In the genomic region with DNA sequence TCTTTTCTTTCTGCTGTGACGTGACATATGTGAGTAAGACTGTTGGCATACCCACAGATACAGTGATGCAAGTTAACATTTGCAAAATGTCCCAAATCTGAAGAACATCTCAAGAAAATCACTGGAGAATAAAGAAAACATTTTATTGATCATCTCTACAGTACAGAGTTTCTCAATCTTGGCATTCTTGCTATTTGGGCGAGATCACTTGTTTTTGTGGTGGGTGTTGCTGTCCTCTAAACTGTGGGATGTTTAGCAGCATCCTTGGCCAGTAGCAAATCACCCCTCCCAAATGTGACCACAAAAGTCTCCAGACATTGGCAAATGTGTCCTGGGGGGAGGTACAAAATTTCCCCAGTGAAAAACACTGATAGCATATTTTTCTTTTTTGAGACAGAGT, we compare ENCODE assay signal across 32 cellular contexts. TPM values are rescaled to one million over a fixed set of nuclear protein-coding genes. Genes with fewer than 3 reads are reported as not detected.
"Had no signal": no experiment of that assay in that cellular context is flagged by ENCODE, and none has a peak within 500 bp of the region (broad histone marks: within the 10 kb centered on the region; RNA-seq: fewer than 3 reads in every experiment).

No MANE protein-coding gene starts in this region.

- H3K4me1 ChIP-seq: pancreas, psoas muscle, tibial nerve had no signal

- H3K9me3 ChIP-seq: neutrophil, pancreas had no signal

- H3K4me3 ChIP-seq: coronary artery, dorsolateral prefrontal cortex, hepatocyte, pancreas, psoas muscle, tibial nerve had no signal

- H3K27me3 ChIP-seq: hepatocyte, neutrophil, tibial nerve had no signal

- H3K27me3 Mint-ChIP-seq: naive B cell had no signal

- H3K36me3 ChIP-seq: neutrophil, pancreas, tibial nerve had no signal

- H3K4me2 ChIP-seq: hepatocyte had no signal

- H3K4me1 Mint-ChIP-seq: naive B cell, nephron progenitor cell had no signal

- DNase-seq: activated CD4-positive, alpha-beta T cell treated with anti-CD3 and anti-CD28 coated beads for 4 hours; activated CD4-positive, alpha-beta T cell treated with anti-CD3 and anti-CD28 coated beads, Interleukin-2, amount 50 U/mL, for 48 hours; activated CD8-positive, alpha-beta memory T cell treated with anti-CD3 and anti-CD28 coated beads for 24 hours; activated gamma-delta T cell; activated naive CD4-positive, alpha-beta T cell treated with anti-CD3 and anti-CD28 coated beads, Interleukin-2, amount 50 U/mL, for 16 hours; amygdala; cerebellar nuclear complex; dorsolateral prefrontal cortex; effector memory CD4-positive, alpha-beta T cell; islet precursor cell; naive B cell; nephron progenitor cell; pancreas; psoas muscle; stimulated activated CD4-positive, alpha-beta T cell treated with anti-CD3 and anti-CD28 coated beads, Interleukin-2, amount 100 ng/mL, for 48 hours; stimulated activated naive CD4-positive, alpha-beta T cell treated with Interleukin-2 at 50 U/mL for 16 hours; T-helper 2 cell had no signal

- H3K4me3 Mint-ChIP-seq: activated T-helper 1 cell treated with anti-CD3 and anti-CD28 coated beads, Interleukin-12 subunit alpha, Interleukin-12 subunit beta, Interleukin-2, Interleukin-4 antibody, amounts not matched to agents 30 ng/mL and 10 ng/mL and 1 ng/mL, durations not matched to agents 14 hours and 24 hours and 36 hours; mesothelial cell of epicardium; naive B cell; nephron progenitor cell had no signal

- H3K79me2 ChIP-seq: hepatocyte had no signal

- H3K36me3 Mint-ChIP-seq: mesothelial cell of epicardium, naive B cell had no signal

- ATAC-seq: pancreas, SK-N-SH treated with all-trans-retinoic acid at 6 μM for 48 hours had no signal

- H3K27ac Mint-ChIP-seq: activated T-helper 1 cell treated with anti-CD3 and anti-CD28 coated beads, Interleukin-12 subunit alpha, Interleukin-12 subunit beta, Interleukin-2, Interleukin-4 antibody, amounts not matched to agents 30 ng/mL and 10 ng/mL and 1 ng/mL, durations not matched to agents 14 hours and 24 hours and 36 hours; mesothelial cell of epicardium; naive B cell; nephron progenitor cell had no signal

- FAIRE-seq: bronchial epithelial cell, frontal cortex had no signal

- H3K27ac ChIP-seq: coronary artery, dorsolateral prefrontal cortex, hepatocyte, neutrophil, pancreas, psoas muscle, tibial nerve, VCaP had no signal

- H2AFZ ChIP-seq: hepatocyte had no signal

RNA-seq across cellular contexts. Expression of gene AMELX, which starts 28.8 kb away (rescaled TPM):
- total RNA-seq: activated T-helper 1 cell treated with anti-CD3 and anti-CD28 coated beads, Interleukin-12 subunit alpha, Interleukin-12 subunit beta, Interleukin-2, Interleukin-4 antibody, amounts not matched to agents 30 ng/mL and 10 ng/mL and 1 ng/mL, durations not matched to agents 14 hours and 24 hours and 36 hours; bronchial epithelial cell; dorsolateral prefrontal cortex; epithelial cell of proximal tubule; frontal cortex; hepatocyte; liver; mesothelial cell of epicardium; pancreas; psoas muscle; skeletal muscle tissue; temporal lobe; tibial nerve; urinary bladder had no signal
- polyA plus RNA-seq: hepatocyte, liver, pancreas, psoas muscle, urinary bladder had no signal
